Comparison of ENCODE assay signal across 8 cellular contexts in genomic region chr5:16178745-16179372, GRCh38. TPM values are rescaled to one million over a fixed set of nuclear protein-coding genes. Genes with fewer than 3 reads are reported as not detected.
A peak's percentile ranks its signal among the peaks of the same experiment; 100 is the strongest.
DNase-seq lines count a peak whose midpoint lies in the region; ATAC-seq and TF ChIP-seq lines count a peak whose summit lies in the region.

No MANE protein-coding gene starts in this region.

- H3K36me3 Mint-ChIP-seq in T-helper 2 cell treated with Interferon-gamma antibody and Interleukin-4, amounts not matched to agents 5 μg/mL and 100 μg/mL, for 36 hours (ENCODE audit: low read depth), result no peaks in the 10 kb centered on the region

- H3K4me1 ChIP-seq in BE2C, result peaks cover 6% of the 10 kb centered on the region
- no peaks in the 10 kb centered on the region; the same call in 1 of the 2 replicates for H3K4me1 ChIP-seq in HUES6 (ENCODE audit: control insufficient read depth, insufficient read depth, low read length)
- H3K4me1 ChIP-seq in colonic mucosa, result no peaks in the 10 kb centered on the region

- H3K9ac ChIP-seq in HUES6 (ENCODE audit: low read length) (no peak overlapping the region), colonic mucosa (ENCODE audit: low read depth in 2 of 2, low read length in 2 of 2) (no peak overlapping the region)

- intact Hi-C loops in colonic mucosa (cut with DNase I), result no loop called here

- H3K27me3 ChIP-seq in BE2C (no peaks in the 10 kb centered on the region), HUES6 (ENCODE audit: control insufficient read depth, insufficient read depth, low read length) (peaks cover 51% of the 10 kb centered on the region), colonic mucosa (peaks cover 30% of the 10 kb centered on the region)

- H3K9me3 Mint-ChIP-seq in T-helper 2 cell treated with Interferon-gamma antibody and Interleukin-4, amounts not matched to agents 5 μg/mL and 100 μg/mL, for 36 hours, result no peaks in the 10 kb centered on the region

- ATAC-seq in HG02678 (IDR thresholded peaks at IDR 0.05; ENCODE audit: unreplicated experiment), result no peak

- no peak overlapping the region for H3K27ac Mint-ChIP-seq in T-helper 2 cell treated with Interferon-gamma antibody and Interleukin-4, amounts not matched to agents 5 μg/mL and 100 μg/mL, for 36 hours

- H3K36me3 ChIP-seq in BE2C (peaks cover 26% of the 10 kb centered on the region), HUES6 (ENCODE audit: control insufficient read depth, insufficient read depth, low read length) (no peaks in the 10 kb centered on the region), colonic mucosa (no peaks in the 10 kb centered on the region)

- H3K4me3 ChIP-seq in BE2C (ENCODE audit: low read depth, low read length) (peak overlapping the region; percentile 84), HUES6 (ENCODE audit: low read depth, low read length) (peak overlapping the region; percentile 72), colonic mucosa (no peak overlapping the region)

- H3K9me3 ChIP-seq in BE2C (no peaks in the 10 kb centered on the region), HUES6 (ENCODE audit: control insufficient read depth, insufficient read depth, low read depth, low read length) (no peaks in the 10 kb centered on the region), colonic mucosa (no peaks in the 10 kb centered on the region)

- TF ChIP-seq CTCF in BE2C (IDR thresholded peaks at IDR 0.05; ENCODE audit: low read depth, low read length) (no peak), colonic mucosa (IDR thresholded peaks at IDR 0.05) (no peak)

- H3K4me1 Mint-ChIP-seq in T-helper 2 cell treated with Interferon-gamma antibody and Interleukin-4, amounts not matched to agents 5 μg/mL and 100 μg/mL, for 36 hours (ENCODE audit: low read depth), result no peaks in the 10 kb centered on the region

- DNase-seq in BE2C, result peak; percentile 72
- peak; percentile 7 for DNase-seq in T-helper 2 cell treated with Interferon-gamma antibody and Interleukin-4, amounts not matched to agents 5 μg/mL and 100 μg/mL, for 36 hours (ENCODE audit: low spot score)
- DNase-seq in colonic mucosa, result peak; percentile 65
- DNase-seq in kidney tubule cell (ENCODE audit: low spot score), result peak; percentile 76
- DNase-seq in stimulated activated CD4-positive, alpha-beta T cell treated with anti-CD3 and anti-CD28 coated beads, Interleukin-4, amount 100 ng/mL, for 48 hours (ENCODE audit: low read depth in 2 of 2), result peak; percentile 13 to 22
- no peak for DNase-seq in KBM-7

- peaks cover 28% of the 10 kb centered on the region for H3K27me3 Mint-ChIP-seq in T-helper 2 cell treated with Interferon-gamma antibody and Interleukin-4, amounts not matched to agents 5 μg/mL and 100 μg/mL, for 36 hours (ENCODE audit: low read depth)

- H3K27ac ChIP-seq in HUES6 (ENCODE audit: low read depth, low read length) (no peak overlapping the region), colonic mucosa (no peak overlapping the region)

- no peak overlapping the region for H3K4me3 Mint-ChIP-seq in T-helper 2 cell treated with Interferon-gamma antibody and Interleukin-4, amounts not matched to agents 5 μg/mL and 100 μg/mL, for 36 hours

- in situ Hi-C loops in KBM-7 (cut with MboI; ENCODE audit: low pct_unique_long_range_greater_than_20kb, low sequenced_read_pairs), result no loop called here

RNA-seq across cellular contexts. Expression of gene MARCHF11, which starts 0.7 kb away (rescaled TPM):
- polyA plus RNA-seq in BE2C (2012; ENCODE audit: insufficient read depth, insufficient read length, low read depth), result 72.6 TPM
- not detected for total RNA-seq in colonic mucosa
